Comparison of ENCODE assay signal across 11 cellular contexts in genomic region chr2:149994057-149994728, GRCh38.
DNase-seq lines count a peak whose midpoint lies in the region; ATAC-seq, FAIRE-seq and TF ChIP-seq lines count a peak whose summit lies in the region.
"Had no signal": no experiment of that assay in that cellular context is flagged by ENCODE, and none has a peak within 500 bp of the region (broad histone marks: within the 10 kb centered on the region; RNA-seq: fewer than 3 reads in every experiment).

No MANE protein-coding gene starts in this region.

- no peak for TF ChIP-seq POLR2A in A549 (IDR thresholded peaks at IDR 0.05; ENCODE audit: low read length)

- H3K4me1 ChIP-seq in A549 (peaks cover 32% of the 10 kb centered on the region), GM23338 (ENCODE audit: insufficient read depth) (no peaks in the 10 kb centered on the region)

- no peak overlapping the region for H2AFZ ChIP-seq in GM23338

- peak; percentile 72 to 78; a peak in 5 of 6 replicates for ATAC-seq in A549
- ATAC-seq in GM23338 = no peak
- no peak for ATAC-seq in GM18517 (IDR thresholded peaks at IDR 0.05; ENCODE audit: unreplicated experiment)

- no peaks in the 10 kb centered on the region for H3K27me3 ChIP-seq in GM23338 (ENCODE audit: insufficient read depth)
- H3K27me3 ChIP-seq: BLaER1 had no signal

- H3K9me2 ChIP-seq in GM23338 (ENCODE audit: insufficient read depth) = peaks cover 15% of the 10 kb centered on the region; the same call in 1 of the 2 replicates

- POLR2A ChIA-PET in A549 (lab: Yijun Ruan, JAX) = no interaction called here

- peak; percentile 34 to 58; a peak in 2 of 5 replicates for TF ChIP-seq EP300 in A549 (IDR thresholded peaks at IDR 0.05)

- H3K27ac Mint-ChIP-seq in GM23338 = no peak overlapping the region

- H3K27ac ChIP-seq in A549 (peak overlapping the region in 1 of 2 experiments; percentile 64; a peak in 3 of 6 replicates), GM23338 (ENCODE audit: low read depth) (no peak overlapping the region)
- H3K27ac ChIP-seq: BLaER1 had no signal

- TF ChIP-seq RAD21 in A549 (conservative IDR thresholded peaks at IDR 0.05 in 1 of 2, IDR thresholded peaks at IDR 0.05 in 1 of 2) = no peak

- no peaks in the 10 kb centered on the region; the same call in 2 of the 3 replicates for H3K9me3 ChIP-seq in A549
- H3K9me3 ChIP-seq: BLaER1 had no signal

- no peaks in the 10 kb centered on the region for H3K36me3 Mint-ChIP-seq in GM23338 (ENCODE audit: low read depth)

- no peaks in the 10 kb centered on the region for H3K79me2 ChIP-seq in GM23338 (replicated peaks; ENCODE audit: insufficient read depth)

- H3K4me1 Mint-ChIP-seq in GM23338 = no peaks in the 10 kb centered on the region

- DNase-seq in A549 (ENCODE audit: low read depth in 1 of 2, low spot score in 1 of 2) (peak in 1 of 2 experiments; percentile 65), HK-2 (ENCODE audit: unreplicated experiment) (peak; percentile 75), RCC 7860 (ENCODE audit: low spot score) (peak; percentile 86), glomerular visceral epithelial cell (ENCODE audit: extremely low spot score) (peak; percentile 98), GM23338 (ENCODE audit: low spot score) (no peak), RKO (ENCODE audit: low spot score) (no peak)
- no peak for DNase-seq in activated CD4-positive, alpha-beta T cell treated with anti-CD3 and anti-CD28 coated beads for 48 hours
- DNase-seq: nucleus accumbens had no signal

- H4K20me1 ChIP-seq in GM23338 (replicated peaks; ENCODE audit: insufficient read depth) = no peaks in the 10 kb centered on the region
- H4K20me1 ChIP-seq: BLaER1 had no signal

- CTCF ChIA-PET in A549 (lab: Yijun Ruan, JAX) = no interaction called here

- WGBS in A549 (ENCODE audit: missing lambda C conversion rate) = 67% methylated on average over 8 of the region's 9 CpGs

- no peak overlapping the region for H3K4me3 ChIP-seq in A549
- H3K4me3 ChIP-seq in GM23338 = no peak overlapping the region
- H3K4me3 ChIP-seq: BLaER1 had no signal

- H3K27me3 Mint-ChIP-seq in GM23338 (ENCODE audit: insufficient read depth, low read depth, poor library complexity) = no peaks in the 10 kb centered on the region

- no peaks in the 10 kb centered on the region for H3F3A ChIP-seq in GM23338 (replicated peaks; ENCODE audit: low read depth)

- FAIRE-seq in A549 (lab: Jason Lieb, UNC) (no peak), RCC 7860 (lab: Jason Lieb, UNC) (peak; percentile 53)
- FAIRE-seq: endometrium had no signal

- TF ChIP-seq CTCF in A549 (IDR thresholded peaks at IDR 0.05) (no peak), GM23338 (conservative IDR thresholded peaks at IDR 0.05; ENCODE audit: low read depth in 2 of 2) (no peak)

- H3K4me3 Mint-ChIP-seq in GM23338 = no peak overlapping the region

- H3K36me3 ChIP-seq in GM23338 (ENCODE audit: insufficient read depth) = no peaks in the 10 kb centered on the region
- H3K36me3 ChIP-seq: BLaER1 had no signal

- H3K9me3 Mint-ChIP-seq in GM23338 = no peaks in the 10 kb centered on the region

- H3K4me2 ChIP-seq in A549 (0 out of 3 replicates have a peak overlapping the region, but pooled peaks have one; percentile 13), GM23338 (no peak overlapping the region)
- H3K4me2 ChIP-seq: BLaER1 had no signal

TF ChIP-seq in A549, 52 proteins besides CTCF, POLR2A, EP300 and RAD21:
- TF ChIP-seq JUN (IDR thresholded peaks at IDR 0.05) = peak in 1 of 2 experiments; percentile 54; a peak in 2 of 5 replicates
- TF ChIP-seq CEBPB (IDR thresholded peaks at IDR 0.05) = peak; percentile 61 to 90
- TF ChIP-seq MAZ (IDR thresholded peaks at IDR 0.05; ENCODE audit: borderline replicate concordance, low read depth, low read length) = no peak
- peak; percentile 63 for TF ChIP-seq GATA3 (IDR thresholded peaks at IDR 0.05; ENCODE audit: borderline replicate concordance)
- TF ChIP-seq HES2 (IDR thresholded peaks at IDR 0.05) = 0 out of 2 replicates have a peak, but pooled peaks have one; percentile 29
- 0 out of 2 replicates have a peak, but pooled peaks have one; percentile 29 for TF ChIP-seq MAX (IDR thresholded peaks at IDR 0.05)
- peak; percentile 42; the same call in 1 of the 2 replicates for TF ChIP-seq JUNB (IDR thresholded peaks at IDR 0.05)
- TF ChIP-seq TP53 (CRISPR knock-in tag; IDR thresholded peaks at IDR 0.05) = no peak
TF ChIP-seq in A549: peak in this region for 6.

TF ChIP-seq in GM23338, 12 proteins besides CTCF, POLR2A, EP300 and RAD21 (continues in another document):
- TF ChIP-seq, protein P1, sequence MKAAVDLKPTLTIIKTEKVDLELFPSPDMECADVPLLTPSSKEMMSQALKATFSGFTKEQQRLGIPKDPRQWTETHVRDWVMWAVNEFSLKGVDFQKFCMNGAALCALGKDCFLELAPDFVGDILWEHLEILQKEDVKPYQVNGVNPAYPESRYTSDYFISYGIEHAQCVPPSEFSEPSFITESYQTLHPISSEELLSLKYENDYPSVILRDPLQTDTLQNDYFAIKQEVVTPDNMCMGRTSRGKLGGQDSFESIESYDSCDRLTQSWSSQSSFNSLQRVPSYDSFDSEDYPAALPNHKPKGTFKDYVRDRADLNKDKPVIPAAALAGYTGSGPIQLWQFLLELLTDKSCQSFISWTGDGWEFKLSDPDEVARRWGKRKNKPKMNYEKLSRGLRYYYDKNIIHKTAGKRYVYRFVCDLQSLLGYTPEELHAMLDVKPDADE (IDR thresholded peaks at IDR 0.05) = no peak
- TF ChIP-seq ZNF462 (CRISPR knock-in tag; IDR thresholded peaks at IDR 0.05) (no peak), EZH2phosphoT487 (IDR thresholded peaks at IDR 0.05; ENCODE audit: unreplicated experiment) (no peak), CREB1 (CRISPR knock-in tag; IDR thresholded peaks at IDR 0.05; ENCODE audit: low read depth) (no peak), STAT1 (IDR thresholded peaks at IDR 0.05; ENCODE audit: unreplicated experiment) (no peak)

Comparison
In these comparisons a context has a peak if more than half of its experiments do, and no peak if none do; other contexts are left out.
1. ATAC-seq: peak in A549 (2 of 2); none in GM23338 (single experiment) and GM18517 (single experiment).
2. DNase-seq: peak in HK-2 (single experiment), RCC 7860 (single experiment) and glomerular visceral epithelial cell (single experiment); none in GM23338 (single experiment), RKO (single experiment) and activated CD4-positive, alpha-beta T cell treated with anti-CD3 and anti-CD28 coated beads for 48 hours (single experiment).